Comparison of ENCODE assay signal across 11 cellular contexts in the genomic region with DNA sequence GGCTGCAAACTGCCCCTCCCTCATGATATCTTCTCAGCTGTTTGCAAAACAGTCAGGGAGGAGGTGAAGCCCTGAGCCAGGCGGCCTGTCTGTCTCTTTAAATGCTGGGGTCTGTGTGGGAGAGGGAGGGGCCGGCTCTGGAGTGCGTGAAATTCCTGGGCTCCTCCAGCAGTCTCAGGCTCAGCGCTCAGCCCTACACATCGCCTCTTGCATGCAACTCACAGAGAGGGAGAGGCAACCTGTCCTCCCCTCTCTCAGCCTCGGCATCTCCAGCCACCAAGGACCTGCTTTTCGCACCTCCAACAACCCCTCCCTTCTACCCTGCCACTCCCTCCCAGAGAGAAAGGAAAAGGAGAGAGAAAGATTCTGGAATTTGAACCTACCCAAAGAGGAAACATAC. TPM values are rescaled to one million over a fixed set of nuclear protein-coding genes. Genes with fewer than 3 reads are reported as not detected.
A peak's percentile ranks its signal among the peaks of the same experiment; 100 is the strongest.
DNase-seq lines count a peak whose midpoint lies in the region; ATAC-seq, FAIRE-seq and TF ChIP-seq lines count a peak whose summit lies in the region.
"Had no signal": no experiment of that assay in that cellular context is flagged by ENCODE, and none has a peak within 500 bp of the region (broad histone marks: within the 10 kb centered on the region; RNA-seq: fewer than 3 reads in every experiment).

A gene (plus strand): TSS at position 171 of the 400 bp plus-strand sequence. CDS start 72,721 bp downstream, outside the sequence.

- H4K20me1 ChIP-seq in keratinocyte (ENCODE audit: control insufficient read depth, extremely low read depth, insufficient read depth, low read length) (no peaks in the 10 kb centered on the region), smooth muscle cell (ENCODE audit: low read depth) (no peaks in the 10 kb centered on the region)

- no peaks in the 10 kb centered on the region for H3K36me3 ChIP-seq in ascending aorta
- no peaks in the 10 kb centered on the region for H3K36me3 ChIP-seq in keratinocyte (ENCODE audit: control insufficient read depth in 2 of 2, extremely low read depth in 1 of 2, insufficient read depth in 2 of 2, low read length in 2 of 2)
- H3K36me3 ChIP-seq in smooth muscle cell (ENCODE audit: low read depth) = no peaks in the 10 kb centered on the region
- H3K36me3 ChIP-seq: right lobe of liver had no signal

- no peaks in the 10 kb centered on the region for H3F3A ChIP-seq in smooth muscle cell (ENCODE audit: low read depth)

- 4% methylated on average over 7 of the region's 7 CpGs for WGBS in smooth muscle cell (ENCODE audit: low lambda C conversion rate)

- dilution Hi-C loops in keratinocyte (cut with MboI; ENCODE audit: extremely low pct_ligation_motif_present, low sequenced_read_pairs) = no loop called here

- no peak for FAIRE-seq in keratinocyte (lab: Jason Lieb, UNC)

- H2AFZ ChIP-seq in keratinocyte (ENCODE audit: control insufficient read depth, low read length) = peak within 1 kb of the TSS; percentile 42
- H2AFZ ChIP-seq in smooth muscle cell (ENCODE audit: low read depth) = peak within 1 kb of the TSS; percentile 69

- DNase-seq in NCI-H146 (lab: John Stamatoyannopoulos, UW) = peak; percentile 73
- no peak for DNase-seq in ascending aorta (ENCODE audit: low spot score in 2 of 2)
- DNase-seq in keratinocyte (ENCODE audit: low read depth, low spot score) = no peak
- no peak for DNase-seq in smooth muscle cell (lab: John Stamatoyannopoulos, UW; ENCODE audit: unreplicated experiment)
- DNase-seq in 8988T = no peak
- no peak for DNase-seq in MV-4-11 (lab: John Stamatoyannopoulos, UW)
- no peak for DNase-seq in RWPE1 (ENCODE audit: low spot score)
- DNase-seq: activated naive CD4-positive, alpha-beta T cell treated with Interleukin-2 at 50 U/mL for 16 hours; right lobe of liver; stimulated activated naive B cell treated with anti-CD40 and anti-IgM and Interleukin-4, amounts not matched to agents 10 μg/mL and 1 μg/mL and 100 μg/mL, for 72 hours had no signal

- CTCF ChIA-PET in RWPE1 (lab: Yijun Ruan, JAX) = interaction anchor here (0.6 kb wide), 1 partner anchor 56 kb away, joined by 3 read pairs; no protein-coding TSS in a partner anchor

- ATAC-seq in HG03571 (IDR thresholded peaks at IDR 0.05; ENCODE audit: unreplicated experiment) = no peak

- intact Hi-C loops in ascending aorta (cut with DNase I) = no loop called here

- H3K4me2 ChIP-seq in keratinocyte (ENCODE audit: control insufficient read depth, extremely low read depth, insufficient read depth, low read depth, low read length) = peak within 1 kb of the TSS; percentile 47
- peak within 1 kb of the TSS; percentile 58 for H3K4me2 ChIP-seq in smooth muscle cell

- H3K4me1 ChIP-seq in ascending aorta (no peaks in the 10 kb centered on the region), keratinocyte (ENCODE audit: control insufficient read depth, extremely low read depth, insufficient read depth, low read length) (peaks cover 4% of the 10 kb centered on the region), smooth muscle cell (ENCODE audit: low read depth) (no peaks in the 10 kb centered on the region)
- H3K4me1 ChIP-seq: right lobe of liver had no signal

- TF ChIP-seq CTCF in ascending aorta (IDR thresholded peaks at IDR 0.05) = no peak
- TF ChIP-seq CTCF in keratinocyte (optimal IDR thresholded peaks at IDR 0.05 in 1 of 3, IDR thresholded peaks at IDR 0.05 in 1 of 3, conservative IDR thresholded peaks at IDR 0.05 in 1 of 3; ENCODE audit: extremely low read depth in 1 of 3, insufficient read depth in 2 of 3, low read length in 3 of 3) = no peak
- TF ChIP-seq CTCF in smooth muscle cell (IDR thresholded peaks at IDR 0.05; ENCODE audit: borderline replicate concordance, insufficient read depth, poor library complexity, severe bottlenecking) = no peak
- no peak for TF ChIP-seq CTCF in RWPE1 (conservative IDR thresholded peaks at IDR 0.05; ENCODE audit: low read depth)

- POLR2A ChIA-PET in RWPE1 (lab: Yijun Ruan, JAX; ENCODE audit: low non-redundant PET) = no interaction called here

- no peaks in the 10 kb centered on the region for H3K9me3 ChIP-seq in ascending aorta
- H3K9me3 ChIP-seq in keratinocyte (ENCODE audit: control insufficient read depth, low read depth, low read length) = no peaks in the 10 kb centered on the region
- H3K9me3 ChIP-seq in smooth muscle cell (replicated peaks; ENCODE audit: low read depth) = no peaks in the 10 kb centered on the region
- H3K9me3 ChIP-seq: right lobe of liver had no signal

- no peaks in the 10 kb centered on the region for H3K9me1 ChIP-seq in keratinocyte (ENCODE audit: control insufficient read depth, extremely low read depth, insufficient read depth, low read length)

- H3K27ac ChIP-seq in ascending aorta = no peak within 1 kb of the TSS
- no peak within 1 kb of the TSS for H3K27ac ChIP-seq in keratinocyte (ENCODE audit: control insufficient read depth, insufficient read depth, low read length)
- H3K27ac ChIP-seq in smooth muscle cell (ENCODE audit: low read depth) = no peak within 1 kb of the TSS
- no peak within 1 kb of the TSS for H3K27ac ChIP-seq in RWPE1
- H3K27ac ChIP-seq: right lobe of liver had no signal

- H3K4me3 ChIP-seq in ascending aorta (no peak within 1 kb of the TSS), keratinocyte (ENCODE audit: control insufficient read depth in 2 of 3, extremely low read depth in 1 of 3, insufficient read depth in 2 of 3, low read depth in 1 of 3, low read length in 3 of 3) (peak within 1 kb of the TSS in 2 of 3 experiments; percentile 8 to 11), smooth muscle cell (peak within 1 kb of the TSS; percentile 18)
- H3K4me3 ChIP-seq: right lobe of liver had no signal

- no peaks in the 10 kb centered on the region for H3K27me3 ChIP-seq in ascending aorta
- peaks cover 5% of the 10 kb centered on the region for H3K27me3 ChIP-seq in keratinocyte (ENCODE audit: control insufficient read depth, extremely low read depth, insufficient read depth, low read length)
- peaks cover 11% of the 10 kb centered on the region for H3K27me3 ChIP-seq in smooth muscle cell (ENCODE audit: low read depth)

- no peaks in the 10 kb centered on the region for H3K79me2 ChIP-seq in keratinocyte (ENCODE audit: control insufficient read depth, insufficient read depth, low read length)
- no peaks in the 10 kb centered on the region for H3K79me2 ChIP-seq in smooth muscle cell (ENCODE audit: low read depth)

- H3K9ac ChIP-seq in keratinocyte (ENCODE audit: control insufficient read depth, extremely low read depth, insufficient read depth, low read length) = no peak within 1 kb of the TSS
- H3K9ac ChIP-seq in smooth muscle cell (ENCODE audit: low read depth) = no peak within 1 kb of the TSS

RNA-seq across cellular contexts. Expression of the gene that starts here (rescaled TPM):
- total RNA-seq in ascending aorta (21.0 TPM), smooth muscle cell (5.5 and 7.0 TPM in 2 replicates)
- polyA plus RNA-seq in keratinocyte (0.41 to 1.6 TPM (median 0.89 TPM) in 3 replicates), smooth muscle cell (1.2 and 9.9 TPM in 2 replicates)
- polyA plus RNA-seq in keratinocyte (2011; ENCODE audit: low read depth) = 0.19 TPM
- polyA plus RNA-seq in keratinocyte (2011; cell fraction: cytosol; rRNA removed) = 0.23 and 0.47 TPM in 2 replicates
- polyA plus RNA-seq in keratinocyte (2011; cell fraction: nucleus; rRNA removed) = 1.4 and 2.0 TPM in 2 replicates
- polyA plus RNA-seq in keratinocyte (2012; ENCODE audit: low replicate concordance) = 0.17 and 0.85 TPM in 2 replicates
- polyA minus RNA-seq in keratinocyte = 0.82 to 2.3 TPM (median 2.2 TPM) in 3 replicates
- not detected for polyA minus RNA-seq in keratinocyte (2011; cell fraction: cytosol; rRNA and poly(A)+ RNA removed)
- polyA minus RNA-seq in keratinocyte (2011; cell fraction: nucleus; rRNA and poly(A)+ RNA removed) = 2.0 and 2.7 TPM in 2 replicates

Comparison
In these comparisons a context has a peak if more than half of its experiments do, and no peak if none do; other contexts are left out.
1. H3K4me3 ChIP-seq: peak in keratinocyte (2 of 3) and smooth muscle cell (single experiment); none in ascending aorta (0 of 2).